ENCODE assay signal across 12 cellular contexts in the genomic region with DNA sequence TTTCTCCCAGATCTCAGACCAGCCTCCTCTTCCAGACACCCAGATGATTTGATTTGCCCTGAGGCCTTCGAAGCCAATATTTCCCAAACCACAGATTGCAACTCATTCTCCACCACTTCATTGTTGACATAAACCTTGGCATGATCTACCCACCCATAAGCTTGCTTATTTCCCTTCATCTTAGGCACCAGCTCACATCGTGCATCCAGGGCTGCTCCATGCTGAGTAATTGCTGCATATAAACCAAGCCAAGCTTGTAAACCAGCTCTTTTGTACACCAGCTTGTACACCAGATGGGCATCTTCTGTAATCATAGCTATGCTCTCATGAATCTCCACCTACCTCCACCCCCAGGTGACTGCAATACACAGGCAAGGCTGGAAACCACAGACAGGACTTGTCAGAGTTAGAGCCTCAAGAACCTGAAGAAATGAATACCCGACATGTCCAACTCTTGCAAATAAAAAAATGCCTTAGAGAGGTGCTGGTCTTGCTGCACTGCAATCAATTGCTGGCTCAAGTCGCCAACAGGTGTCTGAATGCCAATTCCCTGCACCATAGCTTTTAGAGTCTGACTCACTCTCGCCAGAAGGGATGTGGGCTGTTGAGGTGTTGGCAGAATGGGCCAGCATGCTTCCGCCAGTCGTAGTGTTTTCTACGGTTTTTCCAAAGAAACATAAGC. TPM values are rescaled to one million over a fixed set of nuclear protein-coding genes. Genes with fewer than 3 reads are reported as not detected.
DNase-seq lines count a peak whose midpoint lies in the region; ATAC-seq and TF ChIP-seq lines count a peak whose summit lies in the region.
"Had no signal": no experiment of that assay in that cellular context is flagged by ENCODE, and none has a peak within 500 bp of the region (broad histone marks: within the 10 kb centered on the region; RNA-seq: fewer than 3 reads in every experiment).

No MANE protein-coding gene starts in this region.

- H3K9me3 Mint-ChIP-seq in activated CD8-positive, alpha-beta T cell treated with anti-CD3 and anti-CD28 coated beads for 36 hours = peaks cover 15% of the 10 kb centered on the region
- H3K9me3 Mint-ChIP-seq in endodermal cell = no peaks in the 10 kb centered on the region

- ATAC-seq in activated CD8-positive, alpha-beta T cell treated with anti-CD3 and anti-CD28 coated beads for 36 hours = peak; percentile 54
- ATAC-seq: heart right ventricle, Right ventricle myocardium inferior had no signal

- no peak for TF ChIP-seq CTCF in activated CD8-positive, alpha-beta T cell treated with anti-CD3 and anti-CD28 coated beads for 36 hours (IDR thresholded peaks at IDR 0.05)
- no peak for TF ChIP-seq CTCF in endodermal cell (conservative IDR thresholded peaks at IDR 0.05)

- 86 to 92% methylated on average over 7 to 8 of the region's 8 CpGs for WGBS in endodermal cell (ENCODE audit: insufficient coverage in 1 of 2, insufficient read length in 1 of 2), 2 experiments

- peaks cover 8% of the 10 kb centered on the region for H3K4me1 ChIP-seq in endodermal cell (ENCODE audit: control insufficient read depth, insufficient read depth, low read length)
- H3K4me1 ChIP-seq: BE2C had no signal

- intact Hi-C loops in activated CD8-positive, alpha-beta T cell treated with anti-CD3 and anti-CD28 coated beads for 36 hours (cut with micrococcal nuclease) = loop anchor here (5.0 to 10.0 kb wide), 2 partner anchors 33 to 65 kb away; partner anchors contain the start of gene TRABD2A

- POLR2A ChIA-PET in activated CD8-positive, alpha-beta T cell treated with anti-CD3 and anti-CD28 coated beads for 36 hours (lab: Charles Lee) = interaction anchor here (1.1 to 2.9 kb wide), 8 partner anchors 8 to 76 kb away, joined by 4 to 12 read pairs (median 6); partner anchors contain the start of gene TMSB10

- CTCF ChIA-PET in activated CD8-positive, alpha-beta T cell treated with anti-CD3 and anti-CD28 coated beads for 36 hours (lab: Charles Lee) = interaction anchor here (0.6 to 3.8 kb wide), 12 partner anchors 8 to 108 kb away, joined by 3 to 20 read pairs (median 3); partner anchors contain the start of gene TRABD2A

- no peaks in the 10 kb centered on the region for H3K36me3 ChIP-seq in endodermal cell (ENCODE audit: control insufficient read depth, insufficient read depth, low read length)
- H3K36me3 ChIP-seq: BE2C, heart right ventricle had no signal

- no peaks in the 10 kb centered on the region for H3K27me3 Mint-ChIP-seq in activated CD8-positive, alpha-beta T cell treated with anti-CD3 and anti-CD28 coated beads for 36 hours
- H3K27me3 Mint-ChIP-seq in endodermal cell (ENCODE audit: insufficient read depth) = peaks cover 39% of the 10 kb centered on the region

- H3K4me1 Mint-ChIP-seq in activated CD8-positive, alpha-beta T cell treated with anti-CD3 and anti-CD28 coated beads for 36 hours (ENCODE audit: low read depth) = peaks cover 86% of the 10 kb centered on the region
- H3K4me1 Mint-ChIP-seq in endodermal cell = peaks cover 12% of the 10 kb centered on the region

- no peaks in the 10 kb centered on the region for H3K9me3 ChIP-seq in endodermal cell (ENCODE audit: control insufficient read depth, low read length)
- H3K9me3 ChIP-seq: BE2C had no signal

- H3K27ac Mint-ChIP-seq in activated CD8-positive, alpha-beta T cell treated with anti-CD3 and anti-CD28 coated beads for 36 hours = peak overlapping the region; percentile 70
- no peak overlapping the region for H3K27ac Mint-ChIP-seq in endodermal cell

- H3K27me3 ChIP-seq in endodermal cell (ENCODE audit: control insufficient read depth, insufficient read depth, low read length, poor library complexity, severe bottlenecking) = peaks cover 21% of the 10 kb centered on the region
- H3K27me3 ChIP-seq: BE2C had no signal

- H3K4me3 ChIP-seq in endodermal cell (ENCODE audit: low read length) = no peak overlapping the region
- H3K4me3 ChIP-seq: heart right ventricle had no signal

- no peak overlapping the region for H3K9ac ChIP-seq in endodermal cell (ENCODE audit: extremely low read depth, low read length, poor library complexity, severe bottlenecking)
- H3K9ac ChIP-seq: KMS-11 had no signal

- H3K4me3 Mint-ChIP-seq in activated CD8-positive, alpha-beta T cell treated with anti-CD3 and anti-CD28 coated beads for 36 hours = peak overlapping the region; percentile 8
- H3K4me3 Mint-ChIP-seq in endodermal cell = no peak overlapping the region

- peaks cover 62% of the 10 kb centered on the region for H3K36me3 Mint-ChIP-seq in activated CD8-positive, alpha-beta T cell treated with anti-CD3 and anti-CD28 coated beads for 36 hours (ENCODE audit: low read depth)
- no peaks in the 10 kb centered on the region for H3K36me3 Mint-ChIP-seq in endodermal cell (ENCODE audit: low read depth)

- no peak overlapping the region for H3K27ac ChIP-seq in endodermal cell (ENCODE audit: low read depth, low read length)
- H3K27ac ChIP-seq: heart right ventricle, KMS-11 had no signal

- peak in 2 of 3 donors; percentile 37 to 44 for DNase-seq in stimulated activated CD4-positive, alpha-beta T cell treated with anti-CD3 and anti-CD28 coated beads, Interleukin-12 subunit alpha, Interleukin-12 subunit beta, amount 100 ng/mL, for 48 hours (ENCODE audit: low read depth in 2 of 3, low spot score in 1 of 3)
- DNase-seq in stimulated activated CD4-positive, alpha-beta T cell treated with anti-CD3 and anti-CD28 coated beads, Interleukin-12 subunit alpha, Interleukin-12 subunit beta, amount 100 ng/mL, for 4 hours = no peak
- peak; percentile 76 for DNase-seq in activated CD8-positive, alpha-beta T cell treated with anti-CD3 and anti-CD28 coated beads for 36 hours
- DNase-seq in endodermal cell = peak; percentile 17
- peak; percentile 67 for DNase-seq in superior temporal gyrus (ENCODE audit: extremely low spot score)
- DNase-seq in ureter (ENCODE audit: low spot score) = no peak
- DNase-seq in KG1 (lab: John Stamatoyannopoulos, UW) = no peak
- no peak for DNase-seq in NOMO-1 (lab: John Stamatoyannopoulos, UW; ENCODE audit: unreplicated experiment in 2 of 2)
- DNase-seq: BE2C, heart right ventricle had no signal

RNA-seq across cellular contexts. Expression of gene TRABD2A, which starts 31.5 kb away (rescaled TPM):
- total RNA-seq in activated CD8-positive, alpha-beta T cell treated with anti-CD3 and anti-CD28 coated beads for 36 hours = 10 to 100 TPM; 56.3 to 56.4 TPM
- 1 to 10 TPM; 4.8 to 7.7 TPM for total RNA-seq in endodermal cell
- polyA plus RNA-seq in endodermal cell (2013, experiment 1 of 2) = 2.1 TPM
- 2.0 TPM for polyA plus RNA-seq in endodermal cell (2013, experiment 2 of 2)
- total RNA-seq in ureter = 4.1 TPM

RNA-seq across cellular contexts. Expression of gene TMSB10, which starts 56.0 kb away (rescaled TPM):
- 1,000 to 10,000 TPM; 2,035 to 2,060 TPM for total RNA-seq in activated CD8-positive, alpha-beta T cell treated with anti-CD3 and anti-CD28 coated beads for 36 hours
- total RNA-seq in endodermal cell (1,000 to 10,000 TPM; 2,719 to 2,976 TPM), ureter (1,066 TPM)
- 2,581 TPM for polyA plus RNA-seq in endodermal cell (2013, experiment 1 of 2)
- 2,852 TPM for polyA plus RNA-seq in endodermal cell (2013, experiment 2 of 2)

Comparison
In these comparisons a context has a peak if more than half of its experiments do, and no peak if none do; other contexts are left out.
1. DNase-seq: peak in stimulated activated CD4-positive, alpha-beta T cell treated with anti-CD3 and anti-CD28 coated beads, Interleukin-12 subunit alpha, Interleukin-12 subunit beta, amount 100 ng/mL, for 48 hours (2 of 3), activated CD8-positive, alpha-beta T cell treated with anti-CD3 and anti-CD28 coated beads for 36 hours (single experiment), endodermal cell (single experiment) and superior temporal gyrus (single experiment); none in stimulated activated CD4-positive, alpha-beta T cell treated with anti-CD3 and anti-CD28 coated beads, Interleukin-12 subunit alpha, Interleukin-12 subunit beta, amount 100 ng/mL, for 4 hours (single experiment), ureter (single experiment), KG1 (single experiment) and NOMO-1 (0 of 2).
2. RNA of gene TRABD2A, which starts 31.5 kb away (total RNA-seq): 56.3 to 56.4 TPM in activated CD8-positive, alpha-beta T cell treated with anti-CD3 and anti-CD28 coated beads for 36 hours; 4.8 to 7.7 TPM in endodermal cell and 4.1 TPM in ureter (single experiment); every median in the first group is over 4 times any median in the second.